ENCODE assay signal across 1 cellular context in the genomic region with DNA sequence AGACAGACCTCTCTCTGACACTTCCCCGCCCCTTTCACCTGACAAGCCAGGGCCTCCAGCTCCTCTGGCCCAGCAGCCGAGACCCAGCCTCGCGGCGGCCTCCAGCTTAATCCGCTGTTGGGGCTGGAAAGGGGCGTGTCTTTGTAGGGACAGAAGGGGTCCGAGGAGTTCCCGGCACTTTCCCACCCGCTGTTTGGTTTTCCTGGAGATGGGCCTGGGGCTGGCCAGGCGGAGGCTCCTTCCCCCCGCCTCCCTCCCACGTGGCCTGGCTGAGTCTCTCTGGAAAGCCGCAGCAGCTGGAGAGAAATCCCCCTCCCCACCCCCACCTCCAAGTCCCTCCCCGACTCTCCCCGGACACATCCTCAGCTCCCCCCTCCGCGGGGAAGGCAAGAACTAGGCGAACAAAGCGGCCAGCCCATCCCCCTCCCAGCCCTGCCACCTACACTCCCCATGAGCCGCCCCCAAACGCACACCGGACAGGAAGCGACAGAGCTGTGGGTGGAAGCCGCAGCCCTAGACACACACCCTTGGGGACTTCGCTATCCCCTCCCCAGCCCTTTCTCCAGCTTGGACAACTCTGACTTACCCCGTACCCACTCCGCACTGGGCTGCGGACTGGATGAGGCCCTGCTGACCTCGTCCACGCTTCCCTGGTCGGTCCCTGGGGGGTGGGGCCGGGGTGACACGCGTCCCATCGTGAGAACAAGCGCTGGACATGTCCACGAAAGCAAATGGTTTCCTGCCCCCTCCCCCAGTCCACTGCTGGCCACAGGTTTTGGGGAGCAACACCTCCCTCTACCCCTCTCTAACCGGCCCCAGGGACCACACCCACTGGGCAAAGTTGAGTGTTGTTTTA.
TF ChIP-seq lines count a peak whose summit lies in the region.

No MANE protein-coding gene starts in this region.

TF ChIP-seq in WTC11, 78 proteins besides CTCF, POLR2A, EP300 and RAD21 (continued from another document and continues in another):
- TF ChIP-seq, protein P1, sequence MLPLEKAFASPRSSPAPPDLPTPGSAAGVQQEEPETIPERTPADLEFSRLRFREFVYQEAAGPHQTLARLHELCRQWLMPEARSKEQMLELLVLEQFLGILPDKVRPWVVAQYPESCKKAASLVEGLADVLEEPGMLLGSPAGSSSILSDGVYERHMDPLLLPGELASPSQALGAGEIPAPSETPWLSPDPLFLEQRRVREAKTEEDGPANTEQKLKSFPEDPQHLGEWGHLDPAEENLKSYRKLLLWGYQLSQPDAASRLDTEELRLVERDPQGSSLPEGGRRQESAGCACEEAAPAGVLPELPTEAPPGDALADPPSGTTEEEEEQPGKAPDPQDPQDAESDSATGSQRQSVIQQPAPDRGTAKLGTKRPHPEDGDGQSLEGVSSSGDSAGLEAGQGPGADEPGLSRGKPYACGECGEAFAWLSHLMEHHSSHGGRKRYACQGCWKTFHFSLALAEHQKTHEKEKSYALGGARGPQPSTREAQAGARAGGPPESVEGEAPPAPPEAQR (CRISPR knock-in tag; IDR thresholded peaks at IDR 0.05) = no peak
- TF ChIP-seq GTF2I (CRISPR knock-in tag; conservative IDR thresholded peaks at IDR 0.05) (peak; percentile 69; the same call in 1 of the 2 replicates), GABPB1 (CRISPR knock-in tag; IDR thresholded peaks at IDR 0.05) (no peak), FOXP1 (CRISPR knock-in tag; IDR thresholded peaks at IDR 0.05; ENCODE audit: borderline replicate concordance) (no peak), ZNF263 (CRISPR knock-in tag; IDR thresholded peaks at IDR 0.05; ENCODE audit: low read depth) (no peak), ZNF423 (CRISPR knock-in tag; IDR thresholded peaks at IDR 0.05) (no peak), ZBTB21 (CRISPR knock-in tag; IDR thresholded peaks at IDR 0.05; ENCODE audit: borderline replicate concordance) (no peak; the same call in 1 of the 2 replicates), GRHL2 (CRISPR knock-in tag; IDR thresholded peaks at IDR 0.05; ENCODE audit: insufficient replicate concordance, severe bottlenecking) (no peak), ZNF396 (CRISPR knock-in tag; IDR thresholded peaks at IDR 0.05; ENCODE audit: borderline replicate concordance) (no peak), ZNF121 (CRISPR knock-in tag; IDR thresholded peaks at IDR 0.05) (peak; percentile 99), MYBL2 (CRISPR knock-in tag; IDR thresholded peaks at IDR 0.05) (no peak), ZNF416 (CRISPR knock-in tag; IDR thresholded peaks at IDR 0.05) (no peak), NR2C2 (CRISPR knock-in tag; IDR thresholded peaks at IDR 0.05) (no peak), ZNF671 (CRISPR knock-in tag; IDR thresholded peaks at IDR 0.05) (no peak), ZMAT4 (CRISPR knock-in tag; IDR thresholded peaks at IDR 0.05) (no peak), SMAD4 (CRISPR knock-in tag; IDR thresholded peaks at IDR 0.05) (no peak; the same call in 1 of the 2 replicates), ZBTB43 (CRISPR knock-in tag; IDR thresholded peaks at IDR 0.05) (peak; percentile 15; the same call in 1 of the 2 replicates), IRF2 (CRISPR knock-in tag; IDR thresholded peaks at IDR 0.05; ENCODE audit: borderline replicate concordance, low read depth) (no peak), NFATC4 (CRISPR knock-in tag; IDR thresholded peaks at IDR 0.05) (no peak), PRDM15 (CRISPR knock-in tag; IDR thresholded peaks at IDR 0.05) (no peak), EMX1 (CRISPR knock-in tag; IDR thresholded peaks at IDR 0.05) (no peak), NFE2L1 (CRISPR knock-in tag; IDR thresholded peaks at IDR 0.05) (no peak), E2F1 (CRISPR knock-in tag; IDR thresholded peaks at IDR 0.05) (no peak), RELA (CRISPR knock-in tag; IDR thresholded peaks at IDR 0.05; ENCODE audit: borderline replicate concordance) (no peak), TCF7 (CRISPR knock-in tag; IDR thresholded peaks at IDR 0.05; ENCODE audit: low read depth) (no peak), AFF4 (CRISPR knock-in tag; IDR thresholded peaks at IDR 0.05; ENCODE audit: borderline replicate concordance) (no peak), ATF1 (CRISPR knock-in tag; IDR thresholded peaks at IDR 0.05) (no peak), ZNF138 (CRISPR knock-in tag; conservative IDR thresholded peaks at IDR 0.05) (no peak), MXD4 (CRISPR knock-in tag; IDR thresholded peaks at IDR 0.05; ENCODE audit: borderline replicate concordance) (no peak), USF2 (CRISPR knock-in tag; IDR thresholded peaks at IDR 0.05) (peak; percentile 85), ELF4 (CRISPR knock-in tag; IDR thresholded peaks at IDR 0.05; ENCODE audit: low read depth) (no peak), E2F5 (CRISPR knock-in tag; IDR thresholded peaks at IDR 0.05) (peak; percentile 26; the same call in 1 of the 2 replicates), USF1 (CRISPR knock-in tag; IDR thresholded peaks at IDR 0.05) (peak; percentile 79)
- TF ChIP-seq, protein P2, sequence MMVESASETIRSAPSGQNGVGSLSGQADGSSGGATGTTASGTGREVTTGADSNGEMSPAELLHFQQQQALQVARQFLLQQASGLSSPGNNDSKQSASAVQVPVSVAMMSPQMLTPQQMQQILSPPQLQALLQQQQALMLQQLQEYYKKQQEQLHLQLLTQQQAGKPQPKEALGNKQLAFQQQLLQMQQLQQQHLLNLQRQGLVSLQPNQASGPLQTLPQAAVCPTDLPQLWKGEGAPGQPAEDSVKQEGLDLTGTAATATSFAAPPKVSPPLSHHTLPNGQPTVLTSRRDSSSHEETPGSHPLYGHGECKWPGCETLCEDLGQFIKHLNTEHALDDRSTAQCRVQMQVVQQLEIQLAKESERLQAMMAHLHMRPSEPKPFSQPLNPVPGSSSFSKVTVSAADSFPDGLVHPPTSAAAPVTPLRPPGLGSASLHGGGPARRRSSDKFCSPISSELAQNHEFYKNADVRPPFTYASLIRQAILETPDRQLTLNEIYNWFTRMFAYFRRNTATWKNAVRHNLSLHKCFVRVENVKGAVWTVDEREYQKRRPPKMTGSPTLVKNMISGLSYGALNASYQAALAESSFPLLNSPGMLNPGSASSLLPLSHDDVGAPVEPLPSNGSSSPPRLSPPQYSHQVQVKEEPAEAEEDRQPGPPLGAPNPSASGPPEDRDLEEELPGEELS (CRISPR knock-in tag; IDR thresholded peaks at IDR 0.05) = no peak
- TF ChIP-seq, protein P3, sequence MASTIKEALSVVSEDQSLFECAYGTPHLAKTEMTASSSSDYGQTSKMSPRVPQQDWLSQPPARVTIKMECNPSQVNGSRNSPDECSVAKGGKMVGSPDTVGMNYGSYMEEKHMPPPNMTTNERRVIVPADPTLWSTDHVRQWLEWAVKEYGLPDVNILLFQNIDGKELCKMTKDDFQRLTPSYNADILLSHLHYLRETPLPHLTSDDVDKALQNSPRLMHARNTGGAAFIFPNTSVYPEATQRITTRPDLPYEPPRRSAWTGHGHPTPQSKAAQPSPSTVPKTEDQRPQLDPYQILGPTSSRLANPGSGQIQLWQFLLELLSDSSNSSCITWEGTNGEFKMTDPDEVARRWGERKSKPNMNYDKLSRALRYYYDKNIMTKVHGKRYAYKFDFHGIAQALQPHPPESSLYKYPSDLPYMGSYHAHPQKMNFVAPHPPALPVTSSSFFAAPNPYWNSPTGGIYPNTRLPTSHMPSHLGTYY (CRISPR knock-in tag; IDR thresholded peaks at IDR 0.05) = no peak
- TF ChIP-seq, protein P4, sequence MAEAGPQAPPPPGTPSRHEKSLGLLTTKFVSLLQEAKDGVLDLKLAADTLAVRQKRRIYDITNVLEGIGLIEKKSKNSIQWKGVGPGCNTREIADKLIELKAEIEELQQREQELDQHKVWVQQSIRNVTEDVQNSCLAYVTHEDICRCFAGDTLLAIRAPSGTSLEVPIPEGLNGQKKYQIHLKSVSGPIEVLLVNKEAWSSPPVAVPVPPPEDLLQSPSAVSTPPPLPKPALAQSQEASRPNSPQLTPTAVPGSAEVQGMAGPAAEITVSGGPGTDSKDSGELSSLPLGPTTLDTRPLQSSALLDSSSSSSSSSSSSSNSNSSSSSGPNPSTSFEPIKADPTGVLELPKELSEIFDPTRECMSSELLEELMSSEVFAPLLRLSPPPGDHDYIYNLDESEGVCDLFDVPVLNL (CRISPR knock-in tag; IDR thresholded peaks at IDR 0.05; ENCODE audit: borderline replicate concordance, low read depth) = no peak
